Comparison of ENCODE assay signal across 1 cellular context in the genomic region with DNA sequence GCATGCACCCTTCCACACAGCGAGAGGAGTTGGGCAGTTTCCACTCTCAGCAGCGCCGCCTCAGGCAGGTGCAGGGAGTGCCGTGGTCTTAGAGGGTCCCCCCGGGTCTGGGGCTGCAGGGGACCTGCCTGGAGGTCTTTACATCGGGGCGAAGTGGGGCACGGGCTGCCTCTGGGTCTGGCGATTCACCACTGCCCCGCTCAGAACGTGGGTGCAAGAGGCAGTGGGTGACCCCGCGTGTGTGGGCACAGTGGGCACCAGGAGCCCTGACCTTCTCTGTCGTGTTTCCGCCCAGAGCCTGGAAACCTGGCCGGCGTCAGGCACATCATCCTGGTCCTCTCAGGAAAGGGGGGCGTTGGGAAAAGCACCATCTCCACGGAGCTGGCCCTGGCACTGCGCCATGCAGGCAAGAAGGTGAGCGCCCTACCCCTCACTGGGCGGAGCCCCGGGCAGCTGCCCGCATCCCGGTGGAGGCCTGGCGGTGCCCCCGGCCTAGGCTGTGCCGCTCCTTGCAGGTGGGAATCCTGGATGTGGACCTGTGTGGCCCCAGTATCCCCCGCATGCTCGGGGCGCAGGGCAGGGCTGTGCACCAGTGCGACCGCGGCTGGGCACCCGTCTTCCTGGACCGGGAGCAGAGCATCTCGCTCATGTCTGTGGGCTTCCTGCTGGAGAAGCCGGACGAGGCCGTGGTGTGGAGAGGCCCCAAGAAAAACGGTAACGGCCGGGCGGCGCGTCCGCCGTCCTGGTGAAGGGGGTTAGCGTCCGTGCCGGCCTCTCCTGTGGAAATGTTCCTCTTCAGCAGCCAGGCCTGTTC.
TF ChIP-seq lines count a peak whose summit lies in the region.

No MANE protein-coding gene starts in this region.

TF ChIP-seq in GM12878, 131 proteins besides CTCF, POLR2A, EP300 and RAD21:
- TF ChIP-seq BACH1 (IDR thresholded peaks at IDR 0.05; ENCODE audit: borderline replicate concordance) (no peak), ZNF274 (IDR thresholded peaks at IDR 0.05; ENCODE audit: insufficient read depth, insufficient read length) (no peak), PAX8 (IDR thresholded peaks at IDR 0.05) (no peak), JUNB (IDR thresholded peaks at IDR 0.05) (no peak), WRNIP1 (IDR thresholded peaks at IDR 0.05; ENCODE audit: borderline replicate concordance, low read depth, low read length) (no peak), TCF7 (IDR thresholded peaks at IDR 0.05; ENCODE audit: borderline replicate concordance) (no peak), HDGF (IDR thresholded peaks at IDR 0.05) (no peak), FOXK2 (IDR thresholded peaks at IDR 0.05) (no peak)
- TF ChIP-seq, protein P1, sequence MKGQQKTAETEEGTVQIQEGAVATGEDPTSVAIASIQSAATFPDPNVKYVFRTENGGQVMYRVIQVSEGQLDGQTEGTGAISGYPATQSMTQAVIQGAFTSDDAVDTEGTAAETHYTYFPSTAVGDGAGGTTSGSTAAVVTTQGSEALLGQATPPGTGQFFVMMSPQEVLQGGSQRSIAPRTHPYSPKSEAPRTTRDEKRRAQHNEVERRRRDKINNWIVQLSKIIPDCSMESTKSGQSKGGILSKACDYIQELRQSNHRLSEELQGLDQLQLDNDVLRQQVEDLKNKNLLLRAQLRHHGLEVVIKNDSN (IDR thresholded peaks at IDR 0.05; ENCODE audit: borderline replicate concordance, extremely low read length, insufficient read depth, low read depth, low read length) = no peak
- TF ChIP-seq, protein P2, sequence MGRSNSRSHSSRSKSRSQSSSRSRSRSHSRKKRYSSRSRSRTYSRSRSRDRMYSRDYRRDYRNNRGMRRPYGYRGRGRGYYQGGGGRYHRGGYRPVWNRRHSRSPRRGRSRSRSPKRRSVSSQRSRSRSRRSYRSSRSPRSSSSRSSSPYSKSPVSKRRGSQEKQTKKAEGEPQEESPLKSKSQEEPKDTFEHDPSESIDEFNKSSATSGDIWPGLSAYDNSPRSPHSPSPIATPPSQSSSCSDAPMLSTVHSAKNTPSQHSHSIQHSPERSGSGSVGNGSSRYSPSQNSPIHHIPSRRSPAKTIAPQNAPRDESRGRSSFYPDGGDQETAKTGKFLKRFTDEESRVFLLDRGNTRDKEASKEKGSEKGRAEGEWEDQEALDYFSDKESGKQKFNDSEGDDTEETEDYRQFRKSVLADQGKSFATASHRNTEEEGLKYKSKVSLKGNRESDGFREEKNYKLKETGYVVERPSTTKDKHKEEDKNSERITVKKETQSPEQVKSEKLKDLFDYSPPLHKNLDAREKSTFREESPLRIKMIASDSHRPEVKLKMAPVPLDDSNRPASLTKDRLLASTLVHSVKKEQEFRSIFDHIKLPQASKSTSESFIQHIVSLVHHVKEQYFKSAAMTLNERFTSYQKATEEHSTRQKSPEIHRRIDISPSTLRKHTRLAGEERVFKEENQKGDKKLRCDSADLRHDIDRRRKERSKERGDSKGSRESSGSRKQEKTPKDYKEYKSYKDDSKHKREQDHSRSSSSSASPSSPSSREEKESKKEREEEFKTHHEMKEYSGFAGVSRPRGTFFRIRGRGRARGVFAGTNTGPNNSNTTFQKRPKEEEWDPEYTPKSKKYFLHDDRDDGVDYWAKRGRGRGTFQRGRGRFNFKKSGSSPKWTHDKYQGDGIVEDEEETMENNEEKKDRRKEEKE (IDR thresholded peaks at IDR 0.05) = no peak
